7 cellular contexts compared by ENCODE assay signal in genomic region chr11:118621898-118622375, GRCh38. TPM values are rescaled to one million over a fixed set of nuclear protein-coding genes. Genes with fewer than 3 reads are reported as not detected.
DNase-seq lines count a peak whose midpoint lies in the region; ATAC-seq and FAIRE-seq lines count a peak whose summit lies in the region.

No MANE protein-coding gene starts in this region.

- FAIRE-seq in RCC 7860 (lab: Jason Lieb, UNC), result no peak

- H3K9me3 Mint-ChIP-seq in activated naive CD8-positive, alpha-beta T cell treated with anti-CD3 and anti-CD28 coated beads, Interleukin-2, amount 50 U/mL, for 24 hours, result no peaks in the 10 kb centered on the region
- no peaks in the 10 kb centered on the region for H3K9me3 Mint-ChIP-seq in stimulated activated naive B cell treated with anti-CD40 and anti-IgM and Interleukin-4, amounts not matched to agents 10 μg/mL and 1 μg/mL and 100 μg/mL, for 72 hours

- H3K4me3 ChIP-seq in HUES48 (ENCODE audit: low read depth, low read length), result peak overlapping the region; percentile 76
- peak overlapping the region; percentile 76 for H3K4me3 ChIP-seq in iPS-18a (ENCODE audit: low read length)

- no peak overlapping the region for H3K27ac Mint-ChIP-seq in activated naive CD8-positive, alpha-beta T cell treated with anti-CD3 and anti-CD28 coated beads, Interleukin-2, amount 50 U/mL, for 24 hours
- no peak overlapping the region for H3K27ac Mint-ChIP-seq in stimulated activated naive B cell treated with anti-CD40 and anti-IgM and Interleukin-4, amounts not matched to agents 10 μg/mL and 1 μg/mL and 100 μg/mL, for 72 hours

- DNase-seq in activated naive CD8-positive, alpha-beta T cell treated with anti-CD3 and anti-CD28 coated beads, Interleukin-2, amount 50 U/mL, for 24 hours, result no peak
- DNase-seq in stimulated activated naive B cell treated with anti-CD40 and anti-IgM and Interleukin-4, amounts not matched to agents 10 μg/mL and 1 μg/mL and 100 μg/mL, for 72 hours, result no peak
- DNase-seq in RCC 7860 (ENCODE audit: low spot score), result no peak
- DNase-seq in stimulated activated CD4-positive, alpha-beta T cell treated with anti-CD3 and anti-CD28 coated beads, Interleukin-12 subunit alpha, Interleukin-12 subunit beta, amount 100 ng/mL, for 4 hours, result no peak
- no peak for DNase-seq in occipital lobe (lab: John Stamatoyannopoulos, UW)

- H3K9me3 ChIP-seq in HUES48 (ENCODE audit: control insufficient read depth, insufficient read depth, low read length), result no peaks in the 10 kb centered on the region
- no peaks in the 10 kb centered on the region for H3K9me3 ChIP-seq in iPS-18a (ENCODE audit: control insufficient read depth, low read depth, low read length)

- no peak for ATAC-seq in activated naive CD8-positive, alpha-beta T cell treated with anti-CD3 and anti-CD28 coated beads, Interleukin-2, amount 50 U/mL, for 24 hours
- ATAC-seq in stimulated activated naive B cell treated with anti-CD40 and anti-IgM and Interleukin-4, amounts not matched to agents 10 μg/mL and 1 μg/mL and 100 μg/mL, for 72 hours (replicated peaks), result no peak

- H3K4me1 ChIP-seq in HUES48 (ENCODE audit: control insufficient read depth, insufficient read depth, low read length) (peaks cover 39% of the 10 kb centered on the region), iPS-18a (ENCODE audit: control insufficient read depth, low read depth, low read length) (peaks cover 29% of the 10 kb centered on the region)

- H3K27me3 ChIP-seq in HUES48 (ENCODE audit: control insufficient read depth, insufficient read depth, low read length), result no peaks in the 10 kb centered on the region
- no peaks in the 10 kb centered on the region for H3K27me3 ChIP-seq in iPS-18a (ENCODE audit: control insufficient read depth, insufficient read depth, low read length)

- peak overlapping the region; percentile 32 for H3K4me3 Mint-ChIP-seq in activated naive CD8-positive, alpha-beta T cell treated with anti-CD3 and anti-CD28 coated beads, Interleukin-2, amount 50 U/mL, for 24 hours
- H3K4me3 Mint-ChIP-seq in stimulated activated naive B cell treated with anti-CD40 and anti-IgM and Interleukin-4, amounts not matched to agents 10 μg/mL and 1 μg/mL and 100 μg/mL, for 72 hours, result peak overlapping the region; percentile 39 to 80

- H3K36me3 ChIP-seq in HUES48 (ENCODE audit: control insufficient read depth, insufficient read depth, low read length) (peaks cover 22% of the 10 kb centered on the region), iPS-18a (ENCODE audit: control insufficient read depth, low read depth, low read length) (peaks cover 9% of the 10 kb centered on the region)

- peaks cover 15% of the 10 kb centered on the region for H3K27me3 Mint-ChIP-seq in activated naive CD8-positive, alpha-beta T cell treated with anti-CD3 and anti-CD28 coated beads, Interleukin-2, amount 50 U/mL, for 24 hours
- H3K27me3 Mint-ChIP-seq in stimulated activated naive B cell treated with anti-CD40 and anti-IgM and Interleukin-4, amounts not matched to agents 10 μg/mL and 1 μg/mL and 100 μg/mL, for 72 hours, result peaks cover 26 to 28% of the 10 kb centered on the region in 2 donors

- H3K9ac ChIP-seq in HUES48 (ENCODE audit: low read depth, low read length), result peak overlapping the region; percentile 67
- H3K9ac ChIP-seq in iPS-18a (ENCODE audit: low read length), result peak overlapping the region; percentile 75

- H3K27ac ChIP-seq in HUES48 (ENCODE audit: low read depth, low read length) (peak overlapping the region; percentile 89), iPS-18a (ENCODE audit: low read length) (no peak overlapping the region)

- H3K36me3 Mint-ChIP-seq in activated naive CD8-positive, alpha-beta T cell treated with anti-CD3 and anti-CD28 coated beads, Interleukin-2, amount 50 U/mL, for 24 hours (ENCODE audit: low read depth), result no peaks in the 10 kb centered on the region
- H3K36me3 Mint-ChIP-seq in stimulated activated naive B cell treated with anti-CD40 and anti-IgM and Interleukin-4, amounts not matched to agents 10 μg/mL and 1 μg/mL and 100 μg/mL, for 72 hours, result peaks cover 0 to 4% of the 10 kb centered on the region in 2 donors

- peaks cover 11% of the 10 kb centered on the region for H3K4me1 Mint-ChIP-seq in activated naive CD8-positive, alpha-beta T cell treated with anti-CD3 and anti-CD28 coated beads, Interleukin-2, amount 50 U/mL, for 24 hours
- peaks cover 7 to 19% of the 10 kb centered on the region in 2 donors for H3K4me1 Mint-ChIP-seq in stimulated activated naive B cell treated with anti-CD40 and anti-IgM and Interleukin-4, amounts not matched to agents 10 μg/mL and 1 μg/mL and 100 μg/mL, for 72 hours

RNA-seq across cellular contexts. Expression of gene PHLDB1, which starts 14.5 kb away (rescaled TPM):
- 65.8 TPM for total RNA-seq in occipital lobe

RNA-seq across cellular contexts. Expression of gene ARCN1, which starts 49.7 kb away (rescaled TPM):
- total RNA-seq in occipital lobe, result 73.9 TPM

RNA-seq across cellular contexts. Expression of gene IFT46, which starts 56.2 kb away (rescaled TPM):
- total RNA-seq in occipital lobe, result 51.9 TPM

RNA-seq across cellular contexts. Expression of gene TREH, which starts 57.5 kb away (rescaled TPM):
- total RNA-seq in occipital lobe, result not detected
